In the genomic region with DNA sequence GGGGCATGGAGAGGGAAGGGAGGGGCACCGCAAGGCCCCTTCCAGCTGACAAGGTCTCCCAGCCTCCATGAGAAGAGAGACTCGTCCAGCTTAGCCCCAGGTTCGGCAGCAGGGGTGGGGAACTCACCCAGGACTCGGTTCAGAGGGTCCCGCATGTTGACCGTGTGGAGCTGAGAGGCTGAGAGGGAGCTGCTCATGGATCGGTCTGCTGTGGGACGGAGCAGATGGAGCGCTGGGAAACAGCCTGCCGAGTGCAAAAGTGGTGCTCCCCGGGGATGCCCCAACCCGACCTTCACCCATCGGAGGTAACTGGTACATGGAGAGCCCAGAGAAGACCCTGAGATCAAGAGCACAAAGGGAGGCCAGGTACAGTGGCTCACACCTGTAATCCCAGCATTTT, we compare ENCODE assay signal across 15 cellular contexts. TPM values are rescaled to one million over a fixed set of nuclear protein-coding genes. Genes with fewer than 3 reads are reported as not detected.
"Had no signal": no experiment of that assay in that cellular context is flagged by ENCODE, and none has a peak within 500 bp of the region (broad histone marks: within the 10 kb centered on the region; RNA-seq: fewer than 3 reads in every experiment).

No MANE protein-coding gene starts in this region.

- H3K4me3 ChIP-seq: heart left ventricle, prostate gland had no signal

- ATAC-seq: heart left ventricle, left lobe of liver, sciatic nerve, T-helper 17 cell had no signal

- H3K9me3 ChIP-seq: heart left ventricle, prostate gland had no signal

- H3K27ac ChIP-seq: brain microvascular endothelial cell, prostate gland had no signal

- H3K27me3 ChIP-seq: brain microvascular endothelial cell, heart left ventricle had no signal

- DNase-seq: activated B cell treated with CpG ODN at 0.5 μM for 24 hours; activated naive CD4-positive, alpha-beta T cell treated with anti-CD3 and anti-CD28 coated beads, Interleukin-2, amount 50 U/mL, for 16 hours; amniotic stem cell; brain microvascular endothelial cell; cerebellar nuclear complex; islet precursor cell; stimulated activated CD4-positive, alpha-beta T cell treated with anti-CD3 and anti-CD28 coated beads, Interleukin-4, amount 100 ng/mL, for 1 hour; stimulated activated CD8-positive, alpha-beta memory T cell treated with anti-CD3 and anti-CD28 coated beads, Interleukin-4, amount 100 ng/mL, for 48 hours; T-helper 17 cell had no signal

RNA-seq across cellular contexts. Expression of a gene that starts 4.9 kb away (rescaled TPM):
- total RNA-seq: activated B cell treated with CpG ODN at 0.5 μM for 24 hours; activated T-helper 2 cell treated with anti-CD3 and anti-CD28 coated beads, Interferon-gamma antibody, Interleukin-2, Interleukin-4, amounts not matched to agents 10 μg/mL and 5 μg/mL and 100 μg/mL, durations not matched to agents 14 hours and 24 hours and 36 hours; left lobe of liver; T-helper 17 cell; temporal lobe had no signal

RNA-seq across cellular contexts. Expression of a gene that starts 57.3 kb away (rescaled TPM):
- total RNA-seq: activated B cell treated with CpG ODN at 0.5 μM for 24 hours, left lobe of liver had no signal
